Comparison of ENCODE assay signal across 2 cellular contexts in the genomic region with DNA sequence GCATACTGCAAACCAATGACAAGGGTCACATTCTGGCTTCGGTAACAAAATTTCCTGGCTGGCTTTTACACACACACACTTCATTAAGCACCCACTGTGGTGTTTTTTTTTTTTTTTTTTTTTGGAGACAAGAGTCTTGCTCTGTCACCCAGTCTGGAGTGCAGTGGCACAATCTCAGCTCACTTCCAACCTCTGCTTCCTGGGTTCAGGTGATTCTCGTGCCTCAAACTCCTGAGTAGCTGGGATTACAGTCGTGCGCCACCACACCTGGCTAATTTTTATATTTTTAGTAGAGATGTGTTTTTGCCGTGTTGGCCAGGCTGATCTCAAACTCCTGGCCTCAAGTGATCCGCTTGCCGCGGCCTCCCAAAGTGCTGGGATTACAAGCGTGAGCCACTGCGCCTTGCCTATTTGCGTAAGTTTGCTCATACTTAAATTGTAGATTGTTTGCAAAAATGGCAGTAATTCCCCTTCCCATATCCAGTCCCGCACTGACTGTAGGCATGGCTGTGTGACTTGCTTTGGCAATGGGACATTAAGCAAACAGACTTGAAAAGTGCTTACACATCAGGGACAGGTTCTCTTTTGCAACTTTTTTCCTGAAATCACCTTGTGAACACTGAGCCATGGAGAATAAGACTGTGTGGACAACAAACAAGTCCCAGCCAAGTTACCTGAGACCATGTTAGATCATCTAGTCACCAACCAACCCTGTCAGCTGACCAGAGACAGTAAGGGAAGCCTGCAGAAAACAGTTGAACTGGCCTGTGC.
TF ChIP-seq lines count a peak whose summit lies in the region.

No MANE protein-coding gene starts in this region.

TF ChIP-seq in GM23338, 12 proteins besides CTCF, POLR2A, EP300 and RAD21 (continued from another document):
- TF ChIP-seq, protein P1, sequence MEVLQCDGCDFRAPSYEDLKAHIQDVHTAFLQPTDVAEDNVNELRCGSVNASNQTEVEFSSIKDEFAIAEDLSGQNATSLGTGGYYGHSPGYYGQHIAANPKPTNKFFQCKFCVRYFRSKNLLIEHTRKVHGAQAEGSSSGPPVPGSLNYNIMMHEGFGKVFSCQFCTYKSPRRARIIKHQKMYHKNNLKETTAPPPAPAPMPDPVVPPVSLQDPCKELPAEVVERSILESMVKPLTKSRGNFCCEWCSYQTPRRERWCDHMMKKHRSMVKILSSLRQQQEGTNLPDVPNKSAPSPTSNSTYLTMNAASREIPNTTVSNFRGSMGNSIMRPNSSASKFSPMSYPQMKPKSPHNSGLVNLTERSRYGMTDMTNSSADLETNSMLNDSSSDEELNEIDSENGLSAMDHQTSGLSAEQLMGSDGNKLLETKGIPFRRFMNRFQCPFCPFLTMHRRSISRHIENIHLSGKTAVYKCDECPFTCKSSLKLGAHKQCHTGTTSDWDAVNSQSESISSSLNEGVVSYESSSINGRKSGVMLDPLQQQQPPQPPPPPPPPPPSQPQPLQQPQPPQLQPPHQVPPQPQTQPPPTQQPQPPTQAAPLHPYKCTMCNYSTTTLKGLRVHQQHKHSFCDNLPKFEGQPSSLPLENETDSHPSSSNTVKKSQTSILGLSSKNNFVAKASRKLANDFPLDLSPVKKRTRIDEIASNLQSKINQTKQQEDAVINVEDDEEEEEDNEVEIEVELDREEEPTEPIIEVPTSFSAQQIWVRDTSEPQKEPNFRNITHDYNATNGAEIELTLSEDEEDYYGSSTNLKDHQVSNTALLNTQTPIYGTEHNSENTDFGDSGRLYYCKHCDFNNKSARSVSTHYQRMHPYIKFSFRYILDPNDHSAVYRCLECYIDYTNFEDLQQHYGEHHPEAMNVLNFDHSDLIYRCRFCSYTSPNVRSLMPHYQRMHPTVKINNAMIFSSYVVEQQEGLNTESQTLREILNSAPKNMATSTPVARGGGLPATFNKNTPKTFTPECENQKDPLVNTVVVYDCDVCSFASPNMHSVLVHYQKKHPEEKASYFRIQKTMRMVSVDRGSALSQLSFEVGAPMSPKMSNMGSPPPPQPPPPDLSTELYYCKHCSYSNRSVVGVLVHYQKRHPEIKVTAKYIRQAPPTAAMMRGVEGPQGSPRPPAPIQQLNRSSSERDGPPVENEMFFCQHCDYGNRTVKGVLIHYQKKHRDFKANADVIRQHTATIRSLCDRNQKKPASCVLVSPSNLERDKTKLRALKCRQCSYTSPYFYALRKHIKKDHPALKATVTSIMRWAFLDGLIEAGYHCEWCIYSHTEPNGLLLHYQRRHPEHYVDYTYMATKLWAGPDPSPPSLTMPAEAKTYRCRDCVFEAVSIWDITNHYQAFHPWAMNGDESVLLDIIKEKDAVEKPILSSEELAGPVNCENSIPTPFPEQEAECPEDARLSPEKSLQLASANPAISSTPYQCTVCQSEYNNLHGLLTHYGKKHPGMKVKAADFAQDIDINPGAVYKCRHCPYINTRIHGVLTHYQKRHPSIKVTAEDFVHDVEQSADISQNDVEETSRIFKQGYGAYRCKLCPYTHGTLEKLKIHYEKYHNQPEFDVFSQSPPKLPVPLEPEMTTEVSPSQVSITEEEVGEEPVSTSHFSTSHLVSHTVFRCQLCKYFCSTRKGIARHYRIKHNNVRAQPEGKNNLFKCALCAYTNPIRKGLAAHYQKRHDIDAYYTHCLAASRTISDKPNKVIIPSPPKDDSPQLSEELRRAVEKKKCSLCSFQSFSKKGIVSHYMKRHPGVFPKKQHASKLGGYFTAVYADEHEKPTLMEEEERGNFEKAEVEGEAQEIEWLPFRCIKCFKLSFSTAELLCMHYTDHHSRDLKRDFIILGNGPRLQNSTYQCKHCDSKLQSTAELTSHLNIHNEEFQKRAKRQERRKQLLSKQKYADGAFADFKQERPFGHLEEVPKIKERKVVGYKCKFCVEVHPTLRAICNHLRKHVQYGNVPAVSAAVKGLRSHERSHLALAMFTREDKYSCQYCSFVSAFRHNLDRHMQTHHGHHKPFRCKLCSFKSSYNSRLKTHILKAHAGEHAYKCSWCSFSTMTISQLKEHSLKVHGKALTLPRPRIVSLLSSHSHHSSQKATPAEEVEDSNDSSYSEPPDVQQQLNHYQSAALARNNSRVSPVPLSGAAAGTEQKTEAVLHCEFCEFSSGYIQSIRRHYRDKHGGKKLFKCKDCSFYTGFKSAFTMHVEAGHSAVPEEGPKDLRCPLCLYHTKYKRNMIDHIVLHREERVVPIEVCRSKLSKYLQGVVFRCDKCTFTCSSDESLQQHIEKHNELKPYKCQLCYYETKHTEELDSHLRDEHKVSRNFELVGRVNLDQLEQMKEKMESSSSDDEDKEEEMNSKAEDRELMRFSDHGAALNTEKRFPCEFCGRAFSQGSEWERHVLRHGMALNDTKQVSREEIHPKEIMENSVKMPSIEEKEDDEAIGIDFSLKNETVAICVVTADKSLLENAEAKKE (CRISPR knock-in tag; IDR thresholded peaks at IDR 0.05) = no peak
- TF ChIP-seq ZNF331 (CRISPR knock-in tag; IDR thresholded peaks at IDR 0.05; ENCODE audit: low read depth) = no peak

TF ChIP-seq in WTC11, 78 proteins besides CTCF, POLR2A, EP300 and RAD21 (continued from another document):
- TF ChIP-seq, protein P2, sequence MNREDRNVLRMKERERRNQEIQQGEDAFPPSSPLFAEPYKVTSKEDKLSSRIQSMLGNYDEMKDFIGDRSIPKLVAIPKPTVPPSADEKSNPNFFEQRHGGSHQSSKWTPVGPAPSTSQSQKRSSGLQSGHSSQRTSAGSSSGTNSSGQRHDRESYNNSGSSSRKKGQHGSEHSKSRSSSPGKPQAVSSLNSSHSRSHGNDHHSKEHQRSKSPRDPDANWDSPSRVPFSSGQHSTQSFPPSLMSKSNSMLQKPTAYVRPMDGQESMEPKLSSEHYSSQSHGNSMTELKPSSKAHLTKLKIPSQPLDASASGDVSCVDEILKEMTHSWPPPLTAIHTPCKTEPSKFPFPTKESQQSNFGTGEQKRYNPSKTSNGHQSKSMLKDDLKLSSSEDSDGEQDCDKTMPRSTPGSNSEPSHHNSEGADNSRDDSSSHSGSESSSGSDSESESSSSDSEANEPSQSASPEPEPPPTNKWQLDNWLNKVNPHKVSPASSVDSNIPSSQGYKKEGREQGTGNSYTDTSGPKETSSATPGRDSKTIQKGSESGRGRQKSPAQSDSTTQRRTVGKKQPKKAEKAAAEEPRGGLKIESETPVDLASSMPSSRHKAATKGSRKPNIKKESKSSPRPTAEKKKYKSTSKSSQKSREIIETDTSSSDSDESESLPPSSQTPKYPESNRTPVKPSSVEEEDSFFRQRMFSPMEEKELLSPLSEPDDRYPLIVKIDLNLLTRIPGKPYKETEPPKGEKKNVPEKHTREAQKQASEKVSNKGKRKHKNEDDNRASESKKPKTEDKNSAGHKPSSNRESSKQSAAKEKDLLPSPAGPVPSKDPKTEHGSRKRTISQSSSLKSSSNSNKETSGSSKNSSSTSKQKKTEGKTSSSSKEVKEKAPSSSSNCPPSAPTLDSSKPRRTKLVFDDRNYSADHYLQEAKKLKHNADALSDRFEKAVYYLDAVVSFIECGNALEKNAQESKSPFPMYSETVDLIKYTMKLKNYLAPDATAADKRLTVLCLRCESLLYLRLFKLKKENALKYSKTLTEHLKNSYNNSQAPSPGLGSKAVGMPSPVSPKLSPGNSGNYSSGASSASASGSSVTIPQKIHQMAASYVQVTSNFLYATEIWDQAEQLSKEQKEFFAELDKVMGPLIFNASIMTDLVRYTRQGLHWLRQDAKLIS (CRISPR knock-in tag; IDR thresholded peaks at IDR 0.05; ENCODE audit: borderline replicate concordance) = no peak
- TF ChIP-seq NR2C2 (CRISPR knock-in tag; IDR thresholded peaks at IDR 0.05) (no peak), ZNF416 (CRISPR knock-in tag; IDR thresholded peaks at IDR 0.05) (no peak)
- TF ChIP-seq, protein P3, sequence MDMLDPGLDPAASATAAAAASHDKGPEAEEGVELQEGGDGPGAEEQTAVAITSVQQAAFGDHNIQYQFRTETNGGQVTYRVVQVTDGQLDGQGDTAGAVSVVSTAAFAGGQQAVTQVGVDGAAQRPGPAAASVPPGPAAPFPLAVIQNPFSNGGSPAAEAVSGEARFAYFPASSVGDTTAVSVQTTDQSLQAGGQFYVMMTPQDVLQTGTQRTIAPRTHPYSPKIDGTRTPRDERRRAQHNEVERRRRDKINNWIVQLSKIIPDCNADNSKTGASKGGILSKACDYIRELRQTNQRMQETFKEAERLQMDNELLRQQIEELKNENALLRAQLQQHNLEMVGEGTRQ (CRISPR knock-in tag; IDR thresholded peaks at IDR 0.05) = no peak
- TF ChIP-seq, protein P4, sequence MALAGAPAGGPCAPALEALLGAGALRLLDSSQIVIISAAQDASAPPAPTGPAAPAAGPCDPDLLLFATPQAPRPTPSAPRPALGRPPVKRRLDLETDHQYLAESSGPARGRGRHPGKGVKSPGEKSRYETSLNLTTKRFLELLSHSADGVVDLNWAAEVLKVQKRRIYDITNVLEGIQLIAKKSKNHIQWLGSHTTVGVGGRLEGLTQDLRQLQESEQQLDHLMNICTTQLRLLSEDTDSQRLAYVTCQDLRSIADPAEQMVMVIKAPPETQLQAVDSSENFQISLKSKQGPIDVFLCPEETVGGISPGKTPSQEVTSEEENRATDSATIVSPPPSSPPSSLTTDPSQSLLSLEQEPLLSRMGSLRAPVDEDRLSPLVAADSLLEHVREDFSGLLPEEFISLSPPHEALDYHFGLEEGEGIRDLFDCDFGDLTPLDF (CRISPR knock-in tag; IDR thresholded peaks at IDR 0.05) = no peak
- TF ChIP-seq, protein P5, sequence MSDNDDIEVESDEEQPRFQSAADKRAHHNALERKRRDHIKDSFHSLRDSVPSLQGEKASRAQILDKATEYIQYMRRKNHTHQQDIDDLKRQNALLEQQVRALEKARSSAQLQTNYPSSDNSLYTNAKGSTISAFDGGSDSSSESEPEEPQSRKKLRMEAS (CRISPR knock-in tag; IDR thresholded peaks at IDR 0.05) = no peak
